11 cellular contexts compared by ENCODE assay signal in genomic region chr21:31556662-31557061, GRCh38.
DNase-seq lines count a peak whose midpoint lies in the region; ATAC-seq, FAIRE-seq and TF ChIP-seq lines count a peak whose summit lies in the region.
"Had no signal": no experiment of that assay in that cellular context is flagged by ENCODE, and none has a peak within 500 bp of the region (broad histone marks: within the 10 kb centered on the region; RNA-seq: fewer than 3 reads in every experiment).

No MANE protein-coding gene starts in this region.

- H3K9me3 Mint-ChIP-seq in activated naive CD4-positive, alpha-beta T cell treated with anti-CD3 and anti-CD28 coated beads, Interleukin-2, amount 10 ng/mL, durations not matched to agents 7 days and 5 days, result no peaks in the 10 kb centered on the region
- no peaks in the 10 kb centered on the region for H3K9me3 Mint-ChIP-seq in activated naive CD4-positive, alpha-beta T cell treated with anti-CD3 and anti-CD28 coated beads, Interleukin-2, amount 50 U/mL, for 72 hours
- H3K9me3 Mint-ChIP-seq: stimulated activated naive B cell treated with anti-CD40 and anti-IgM and Interleukin-4, amounts not matched to agents 10 μg/mL and 1 μg/mL and 100 μg/mL, for 72 hours had no signal

- FAIRE-seq in urothelium cell line (lab: Jason Lieb, UNC), result peak; percentile 73

- no peak for TF ChIP-seq CTCF in OCI-LY7 (conservative IDR thresholded peaks at IDR 0.05; ENCODE audit: low read length)
- no peak for TF ChIP-seq CTCF in hepatocyte (IDR thresholded peaks at IDR 0.05; ENCODE audit: poor library complexity)

- H3K9me2 ChIP-seq in OCI-LY7 (ENCODE audit: insufficient read depth, low read length) (no peaks in the 10 kb centered on the region), hepatocyte (replicated peaks; ENCODE audit: insufficient read depth) (no peaks in the 10 kb centered on the region)

- peaks cover 28% of the 10 kb centered on the region for H3K36me3 Mint-ChIP-seq in activated naive CD4-positive, alpha-beta T cell treated with anti-CD3 and anti-CD28 coated beads, Interleukin-2, amount 10 ng/mL, durations not matched to agents 7 days and 5 days
- peaks cover 0 to 22% of the 10 kb centered on the region in 2 donors for H3K36me3 Mint-ChIP-seq in activated naive CD4-positive, alpha-beta T cell treated with anti-CD3 and anti-CD28 coated beads, Interleukin-2, amount 50 U/mL, for 72 hours
- H3K36me3 Mint-ChIP-seq: stimulated activated naive B cell treated with anti-CD40 and anti-IgM and Interleukin-4, amounts not matched to agents 10 μg/mL and 1 μg/mL and 100 μg/mL, for 72 hours had no signal

- H3K4me1 ChIP-seq in OCI-LY7 (ENCODE audit: insufficient read depth, low read length, poor library complexity, severe bottlenecking), result peaks cover 20% of the 10 kb centered on the region
- peaks cover 12% of the 10 kb centered on the region for H3K4me1 ChIP-seq in hepatocyte (ENCODE audit: insufficient read depth)

- CTCF ChIA-PET in activated naive CD4-positive, alpha-beta T cell treated with anti-CD3 and anti-CD28 coated beads, Interleukin-2, amount 10 ng/mL, durations not matched to agents 7 days and 5 days (lab: Charles Lee), result interaction anchor here (1.0 kb wide), 1 partner anchor 24 kb away, joined by 4 read pairs; no protein-coding TSS in a partner anchor
- CTCF ChIA-PET in OCI-LY7 (lab: Charles Lee; ENCODE audit: unreplicated experiment), result no interaction called here

- H3K4me3 Mint-ChIP-seq in activated naive CD4-positive, alpha-beta T cell treated with anti-CD3 and anti-CD28 coated beads, Interleukin-2, amount 10 ng/mL, durations not matched to agents 7 days and 5 days, result peak overlapping the region; percentile 85

- H3K9me3 ChIP-seq in OCI-LY7 (ENCODE audit: low read length), result no peaks in the 10 kb centered on the region
- no peaks in the 10 kb centered on the region for H3K9me3 ChIP-seq in hepatocyte (ENCODE audit: low read depth)
- H3K9me3 ChIP-seq: HAP-1, right atrium auricular region had no signal

- peaks cover 55% of the 10 kb centered on the region for H3K27me3 Mint-ChIP-seq in activated naive CD4-positive, alpha-beta T cell treated with anti-CD3 and anti-CD28 coated beads, Interleukin-2, amount 10 ng/mL, durations not matched to agents 7 days and 5 days

- peaks cover 15% of the 10 kb centered on the region for H4K20me1 ChIP-seq in OCI-LY7 (ENCODE audit: insufficient read depth, low read length)
- H4K20me1 ChIP-seq in hepatocyte (ENCODE audit: insufficient read depth, poor library complexity, severe bottlenecking), result no peaks in the 10 kb centered on the region

- H2AFZ ChIP-seq in OCI-LY7 (ENCODE audit: low read length) (no peak overlapping the region), hepatocyte (no peak overlapping the region)

- H3K79me2 ChIP-seq in OCI-LY7 (ENCODE audit: insufficient read depth, low read depth, low read length) (peaks cover 22% of the 10 kb centered on the region), hepatocyte (peaks cover 16% of the 10 kb centered on the region)

- WGBS in hepatocyte (ENCODE audit: low lambda C conversion rate, missing lambda C conversion rate), result 37% methylated on average over 3 of the region's 3 CpGs

- no peak for DNase-seq in activated naive CD4-positive, alpha-beta T cell treated with anti-CD3 and anti-CD28 coated beads, Interleukin-2, amount 10 ng/mL, durations not matched to agents 7 days and 5 days
- DNase-seq in activated naive CD4-positive, alpha-beta T cell treated with anti-CD3 and anti-CD28 coated beads, Interleukin-2, amount 50 U/mL, for 72 hours (ENCODE audit: low spot score in 2 of 2), result no peak
- DNase-seq in OCI-LY7 (ENCODE audit: low spot score), result no peak
- no peak for DNase-seq in hepatocyte (ENCODE audit: low spot score)
- no peak for DNase-seq in urothelium cell line (ENCODE audit: low spot score)
- DNase-seq in left colon, result no peak
- no peak for DNase-seq in effector CD8-positive, alpha-beta T cell (lab: John Stamatoyannopoulos, UW)
- DNase-seq: stimulated activated naive B cell treated with anti-CD40 and anti-IgM and Interleukin-4, amounts not matched to agents 10 μg/mL and 1 μg/mL and 100 μg/mL, for 72 hours had no signal

- no peaks in the 10 kb centered on the region for H3K36me3 ChIP-seq in OCI-LY7 (ENCODE audit: insufficient read depth, low read length)
- H3K36me3 ChIP-seq in hepatocyte (replicated peaks; ENCODE audit: insufficient read depth, low read depth), result no peaks in the 10 kb centered on the region
- H3K36me3 ChIP-seq: HAP-1, right atrium auricular region had no signal

- no peak overlapping the region for H3K27ac Mint-ChIP-seq in activated naive CD4-positive, alpha-beta T cell treated with anti-CD3 and anti-CD28 coated beads, Interleukin-2, amount 10 ng/mL, durations not matched to agents 7 days and 5 days
- H3K27ac Mint-ChIP-seq in activated naive CD4-positive, alpha-beta T cell treated with anti-CD3 and anti-CD28 coated beads, Interleukin-2, amount 50 U/mL, for 72 hours, result no peak overlapping the region
- H3K27ac Mint-ChIP-seq: stimulated activated naive B cell treated with anti-CD40 and anti-IgM and Interleukin-4, amounts not matched to agents 10 μg/mL and 1 μg/mL and 100 μg/mL, for 72 hours had no signal

- no TSS peak for BruUV-seq in OCI-LY7 (replicated peaks; lab: Mats Ljungman, UMichigan)

- H3K4me3 ChIP-seq in OCI-LY7 (ENCODE audit: low read depth, low read length, poor library complexity, severe bottlenecking), result no peak overlapping the region
- H3K4me3 ChIP-seq in hepatocyte, result no peak overlapping the region
- H3K4me3 ChIP-seq: HAP-1, right atrium auricular region had no signal

- H3K27ac ChIP-seq in OCI-LY7 (ENCODE audit: low read depth, low read length, poor library complexity, severe bottlenecking), result no peak overlapping the region
- H3K27ac ChIP-seq in hepatocyte, result no peak overlapping the region
- H3K27ac ChIP-seq: right atrium auricular region had no signal

- peaks cover 32% of the 10 kb centered on the region for H3K27me3 ChIP-seq in hepatocyte

- peaks cover 65% of the 10 kb centered on the region for H3K4me1 Mint-ChIP-seq in activated naive CD4-positive, alpha-beta T cell treated with anti-CD3 and anti-CD28 coated beads, Interleukin-2, amount 10 ng/mL, durations not matched to agents 7 days and 5 days

- H3K4me2 ChIP-seq in OCI-LY7 (ENCODE audit: low read length), result peak overlapping the region; percentile 90
- H3K4me2 ChIP-seq in hepatocyte, result peak overlapping the region; percentile 92

- POLR2A ChIA-PET in OCI-LY7 (lab: Charles Lee), result interaction anchor here (0.6 to 1.3 kb wide), 3 partner anchors 12 to 342 kb away, joined by 3 to 5 read pairs (median 3); no protein-coding TSS in a partner anchor

- intact Hi-C loops in OCI-LY7 (cut with micrococcal nuclease; ENCODE audit: unreplicated experiment), result loop anchor here (5.0 to 10.0 kb wide), 3 partner anchors 111 to 212 kb away; partner anchors contain the start of genes SCAF4 and TIAM1
- intact Hi-C loops in left colon (cut with DNase I, micrococcal nuclease), result no loop called here

- no peak for ATAC-seq in activated naive CD4-positive, alpha-beta T cell treated with anti-CD3 and anti-CD28 coated beads, Interleukin-2, amount 50 U/mL, for 72 hours
- no peak for ATAC-seq in left colon
- no peak for ATAC-seq in GM21825 (IDR thresholded peaks at IDR 0.05; ENCODE audit: unreplicated experiment)
- ATAC-seq: stimulated activated naive B cell treated with anti-CD40 and anti-IgM and Interleukin-4, amounts not matched to agents 10 μg/mL and 1 μg/mL and 100 μg/mL, for 72 hours had no signal
